1 cellular context compared by ENCODE assay signal in genomic region chr6:140485740-140486467, GRCh38.
TF ChIP-seq lines count a peak whose summit lies in the region.

No MANE protein-coding gene starts in this region.

TF ChIP-seq in GM12878, 131 proteins besides CTCF, POLR2A, EP300 and RAD21 (continued from another document):
- TF ChIP-seq ETV6 (conservative IDR thresholded peaks at IDR 0.05 in 1 of 2, IDR thresholded peaks at IDR 0.05 in 1 of 2; ENCODE audit: borderline replicate concordance in 1 of 2, low read depth in 1 of 2): no peak
- TF ChIP-seq SPI1 (IDR thresholded peaks at IDR 0.05; ENCODE audit: borderline replicate concordance, insufficient read depth, low read depth, low read length): peak; percentile 25; the same call in 1 of the 2 replicates
- TF ChIP-seq NR2C2 (IDR thresholded peaks at IDR 0.05; ENCODE audit: borderline replicate concordance, control insufficient read depth, insufficient read length, low read depth): no peak
- TF ChIP-seq, protein P1, sequence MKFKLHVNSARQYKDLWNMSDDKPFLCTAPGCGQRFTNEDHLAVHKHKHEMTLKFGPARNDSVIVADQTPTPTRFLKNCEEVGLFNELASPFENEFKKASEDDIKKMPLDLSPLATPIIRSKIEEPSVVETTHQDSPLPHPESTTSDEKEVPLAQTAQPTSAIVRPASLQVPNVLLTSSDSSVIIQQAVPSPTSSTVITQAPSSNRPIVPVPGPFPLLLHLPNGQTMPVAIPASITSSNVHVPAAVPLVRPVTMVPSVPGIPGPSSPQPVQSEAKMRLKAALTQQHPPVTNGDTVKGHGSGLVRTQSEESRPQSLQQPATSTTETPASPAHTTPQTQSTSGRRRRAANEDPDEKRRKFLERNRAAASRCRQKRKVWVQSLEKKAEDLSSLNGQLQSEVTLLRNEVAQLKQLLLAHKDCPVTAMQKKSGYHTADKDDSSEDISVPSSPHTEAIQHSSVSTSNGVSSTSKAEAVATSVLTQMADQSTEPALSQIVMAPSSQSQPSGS (IDR thresholded peaks at IDR 0.05; ENCODE audit: low read length): 0 out of 2 replicates have a peak, but pooled peaks have one; percentile 27
- peak; percentile 17; the same call in 1 of the 2 replicates for TF ChIP-seq CREM (IDR thresholded peaks at IDR 0.05; ENCODE audit: low read depth)
- peak; percentile 77; the same call in 1 of the 2 replicates for TF ChIP-seq NFIC (IDR thresholded peaks at IDR 0.05; ENCODE audit: low read depth, low read length)
- TF ChIP-seq BACH1 (IDR thresholded peaks at IDR 0.05; ENCODE audit: borderline replicate concordance): peak; percentile 43; the same call in 1 of the 2 replicates
- no peak for TF ChIP-seq IRF4 (IDR thresholded peaks at IDR 0.05; ENCODE audit: low read depth, low read length)
- peak; percentile 52; the same call in 1 of the 2 replicates for TF ChIP-seq RUNX3 (IDR thresholded peaks at IDR 0.05; ENCODE audit: low read length)
- TF ChIP-seq BMI1 (IDR thresholded peaks at IDR 0.05; ENCODE audit: borderline replicate concordance): peak; percentile 49; the same call in 1 of the 2 replicates
- TF ChIP-seq SIX5 (IDR thresholded peaks at IDR 0.05; ENCODE audit: low read depth, low read length, severe bottlenecking): no peak
- TF ChIP-seq ASH2L (IDR thresholded peaks at IDR 0.05; ENCODE audit: borderline replicate concordance, low read depth): no peak
- peak; percentile 51; the same call in 1 of the 2 replicates for TF ChIP-seq IKZF1 (conservative IDR thresholded peaks at IDR 0.05)
- no peak for TF ChIP-seq CHD4 (IDR thresholded peaks at IDR 0.05)
- no peak for TF ChIP-seq MYC (IDR thresholded peaks at IDR 0.05; ENCODE audit: insufficient read depth, insufficient read length, insufficient replicate concordance, low read length, severe bottlenecking)
- no peak for TF ChIP-seq LARP7 (IDR thresholded peaks at IDR 0.05)
- 0 out of 2 replicates have a peak, but pooled peaks have one; percentile 24 for TF ChIP-seq EED (IDR thresholded peaks at IDR 0.05; ENCODE audit: low read depth)
- no peak for TF ChIP-seq STAT1 (conservative IDR thresholded peaks at IDR 0.05)
- TF ChIP-seq NBN (IDR thresholded peaks at IDR 0.05): no peak
- TF ChIP-seq ATF7 (IDR thresholded peaks at IDR 0.05; ENCODE audit: low read depth): 0 out of 2 replicates have a peak, but pooled peaks have one; percentile 29
- TF ChIP-seq ZNF592 (IDR thresholded peaks at IDR 0.05): no peak
